In genomic region chr3:156483426-156483825, GRCh38 we compare ENCODE assay signal across 8 cellular contexts.
DNase-seq lines count a peak whose midpoint lies in the region; ATAC-seq, FAIRE-seq and TF ChIP-seq lines count a peak whose summit lies in the region.

No MANE protein-coding gene starts in this region.

- ATAC-seq in GM21447 (IDR thresholded peaks at IDR 0.05; ENCODE audit: unreplicated experiment) = peak; percentile 75
- peak; percentile 88 to 89 for ATAC-seq in activated naive CD4-positive, alpha-beta T cell treated with anti-CD3 and anti-CD28 coated beads, Interleukin-2, amount 50 U/mL, for 72 hours

- H3K9ac ChIP-seq in keratinocyte (ENCODE audit: control insufficient read depth, extremely low read depth, insufficient read depth, low read length) = peak overlapping the region; percentile 16

- H3K27ac ChIP-seq in keratinocyte (ENCODE audit: control insufficient read depth, insufficient read depth, low read length) (peak overlapping the region; percentile 33), testis (no peak overlapping the region)

- TF ChIP-seq CTCF in keratinocyte (optimal IDR thresholded peaks at IDR 0.05 in 1 of 3, IDR thresholded peaks at IDR 0.05 in 1 of 3, conservative IDR thresholded peaks at IDR 0.05 in 1 of 3; ENCODE audit: extremely low read depth in 1 of 3, insufficient read depth in 2 of 3, low read length in 3 of 3) (no peak), testis (IDR thresholded peaks at IDR 0.05) (no peak)

- intact Hi-C loops in testis (cut with DNase I; ENCODE audit: low total_unique reads) = no loop called here

- H3K9me3 ChIP-seq in keratinocyte (ENCODE audit: control insufficient read depth, low read depth, low read length) = no peaks in the 10 kb centered on the region
- H3K9me3 ChIP-seq in testis = no peaks in the 10 kb centered on the region

- H3K27me3 ChIP-seq in keratinocyte (ENCODE audit: control insufficient read depth, extremely low read depth, insufficient read depth, low read length) (no peaks in the 10 kb centered on the region), testis (no peaks in the 10 kb centered on the region)

- H3K4me3 ChIP-seq in keratinocyte (ENCODE audit: control insufficient read depth in 2 of 3, extremely low read depth in 1 of 3, insufficient read depth in 2 of 3, low read depth in 1 of 3, low read length in 3 of 3) = peak overlapping the region in 2 of 3 experiments; percentile 35 to 49
- no peak overlapping the region for H3K4me3 ChIP-seq in testis

- WGBS in testis, 2 donors = 44 to 56% methylated on average over 1 of the region's 1 CpG

- H2AFZ ChIP-seq in keratinocyte (ENCODE audit: control insufficient read depth, low read length) = no peak overlapping the region

- H3K36me3 Mint-ChIP-seq in activated naive CD4-positive, alpha-beta T cell treated with anti-CD3 and anti-CD28 coated beads, Interleukin-2, amount 50 U/mL, for 72 hours = no peaks in the 10 kb centered on the region

- DNase-seq in GM12891 (ENCODE audit: insufficient read length, low spot score) (no peak), HS-5 (ENCODE audit: low read depth) (peak; percentile 73), keratinocyte (ENCODE audit: low read depth, low spot score) (peak; percentile 62), NCI-H1417 (lab: John Stamatoyannopoulos, UW) (no peak), testis (no peak)
- no peak for DNase-seq in activated naive CD4-positive, alpha-beta T cell treated with anti-CD3 and anti-CD28 coated beads, Interleukin-2, amount 50 U/mL, for 72 hours (ENCODE audit: low spot score in 2 of 2)
- DNase-seq in stimulated activated naive CD4-positive, alpha-beta T cell treated with Interleukin-2 at 50 U/mL for 16 hours (lab: John Stamatoyannopoulos, UW) = no peak

- H3K36me3 ChIP-seq in keratinocyte (ENCODE audit: control insufficient read depth in 2 of 2, extremely low read depth in 1 of 2, insufficient read depth in 2 of 2, low read length in 2 of 2) = no peaks in the 10 kb centered on the region
- H3K36me3 ChIP-seq in testis (ENCODE audit: low read depth, missing control alignments) = no peaks in the 10 kb centered on the region

- H3K4me1 ChIP-seq in keratinocyte (ENCODE audit: control insufficient read depth, extremely low read depth, insufficient read depth, low read length) (peaks cover 18% of the 10 kb centered on the region), testis (no peaks in the 10 kb centered on the region)

- H3K4me2 ChIP-seq in keratinocyte (ENCODE audit: control insufficient read depth, extremely low read depth, insufficient read depth, low read depth, low read length) = peak overlapping the region; percentile 83

- dilution Hi-C loops in keratinocyte (cut with MboI; ENCODE audit: extremely low pct_ligation_motif_present, low sequenced_read_pairs) = no loop called here

- no peaks in the 10 kb centered on the region for H3K79me2 ChIP-seq in keratinocyte (ENCODE audit: control insufficient read depth, insufficient read depth, low read length)

- H3K27ac Mint-ChIP-seq in activated naive CD4-positive, alpha-beta T cell treated with anti-CD3 and anti-CD28 coated beads, Interleukin-2, amount 50 U/mL, for 72 hours = peak overlapping the region; percentile 80 to 81

- FAIRE-seq in GM12891 (lab: Jason Lieb, UNC) = peak; percentile 91
- peak; percentile 82 for FAIRE-seq in keratinocyte (lab: Jason Lieb, UNC)

- TF ChIP-seq POLR2A in GM12891 (IDR thresholded peaks at IDR 0.05; ENCODE audit: low read depth, low read length) (no peak), testis (IDR thresholded peaks at IDR 0.05) (no peak)

- no peaks in the 10 kb centered on the region for H3K9me3 Mint-ChIP-seq in activated naive CD4-positive, alpha-beta T cell treated with anti-CD3 and anti-CD28 coated beads, Interleukin-2, amount 50 U/mL, for 72 hours

- H4K20me1 ChIP-seq in keratinocyte (ENCODE audit: control insufficient read depth, extremely low read depth, insufficient read depth, low read length) = no peaks in the 10 kb centered on the region

- no peaks in the 10 kb centered on the region for H3K9me1 ChIP-seq in keratinocyte (ENCODE audit: control insufficient read depth, extremely low read depth, insufficient read depth, low read length)

TF ChIP-seq in GM12891, 5 proteins besides CTCF, POLR2A, EP300 and RAD21:
- TF ChIP-seq SPI1 (IDR thresholded peaks at IDR 0.05; ENCODE audit: low read depth, low read length) (peak; percentile 63), TAF1 (IDR thresholded peaks at IDR 0.05; ENCODE audit: low read depth, low read length) (no peak)

Comparison
In these comparisons a context has a peak if more than half of its experiments do, and no peak if none do; other contexts are left out.
1. DNase-seq: peak in HS-5 (single experiment) and keratinocyte (single experiment); none in GM12891 (single experiment), activated naive CD4-positive, alpha-beta T cell treated with anti-CD3 and anti-CD28 coated beads, Interleukin-2, amount 50 U/mL, for 72 hours (0 of 2), NCI-H1417 (0 of 3), stimulated activated naive CD4-positive, alpha-beta T cell treated with Interleukin-2 at 50 U/mL for 16 hours (single experiment) and testis (single experiment).
2. H3K4me3 ChIP-seq: peak in keratinocyte (2 of 3); none in testis (0 of 2).